Comparison of ENCODE assay signal across 12 cellular contexts in the genomic region with DNA sequence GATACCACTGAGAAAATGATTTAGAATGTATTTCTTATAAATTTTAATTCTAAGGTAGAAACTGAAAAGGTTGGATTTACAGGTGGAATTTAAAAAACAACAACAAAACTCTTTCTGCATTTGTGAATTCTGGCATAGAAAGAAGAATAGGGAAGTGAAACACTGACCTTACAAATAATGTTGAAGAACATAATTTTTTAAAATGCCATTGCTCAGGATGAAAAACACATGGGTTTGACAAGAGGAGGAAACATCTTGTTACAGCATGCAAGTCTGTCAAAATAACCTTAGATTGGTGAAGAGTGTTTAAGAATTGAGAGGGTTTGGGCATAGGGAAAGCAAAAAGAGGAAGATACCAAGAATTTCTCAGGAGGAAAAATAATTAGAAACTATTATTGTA.
DNase-seq lines count a peak whose midpoint lies in the region; ATAC-seq and TF ChIP-seq lines count a peak whose summit lies in the region.
"Had no signal": no experiment of that assay in that cellular context is flagged by ENCODE, and none has a peak within 500 bp of the region (broad histone marks: within the 10 kb centered on the region; RNA-seq: fewer than 3 reads in every experiment).

No MANE protein-coding gene starts in this region.

- TF ChIP-seq EP300 in suprapubic skin (IDR thresholded peaks at IDR 0.05), result no peak

- H3K36me3 ChIP-seq in smooth muscle cell (ENCODE audit: low read depth), result no peaks in the 10 kb centered on the region
- no peaks in the 10 kb centered on the region for H3K36me3 ChIP-seq in suprapubic skin
- H3K36me3 ChIP-seq: ascending aorta had no signal

- CTCF ChIA-PET in GM10248 (lab: Yijun Ruan, JAX), result interaction anchor here (0.7 kb wide), 1 partner anchor 23 kb away, joined by 3 read pairs; no protein-coding TSS in a partner anchor
- CTCF ChIA-PET in activated CD8-positive, alpha-beta T cell treated with anti-CD3 and anti-CD28 coated beads for 36 hours (lab: Charles Lee), result interaction anchor here (0.7 to 2.6 kb wide), 6 partner anchors 14 to 301 kb away, joined by 3 to 10 read pairs (median 3); no protein-coding TSS in a partner anchor

- no peaks in the 10 kb centered on the region for H4K20me1 ChIP-seq in smooth muscle cell (ENCODE audit: low read depth)

- no peaks in the 10 kb centered on the region for H3K27me3 ChIP-seq in smooth muscle cell (ENCODE audit: low read depth)
- H3K27me3 ChIP-seq in suprapubic skin, result no peaks in the 10 kb centered on the region
- H3K27me3 ChIP-seq: ascending aorta had no signal

- no peak overlapping the region for H3K4me3 ChIP-seq in smooth muscle cell
- no peak overlapping the region for H3K4me3 ChIP-seq in suprapubic skin
- H3K4me3 ChIP-seq: ascending aorta had no signal

- peaks cover 29% of the 10 kb centered on the region for H3K9me3 Mint-ChIP-seq in activated CD8-positive, alpha-beta T cell treated with anti-CD3 and anti-CD28 coated beads for 36 hours
- H3K9me3 Mint-ChIP-seq: HFFc6 had no signal

- H3K9ac ChIP-seq in smooth muscle cell (ENCODE audit: low read depth), result no peak overlapping the region

- no peak overlapping the region for H3K4me2 ChIP-seq in smooth muscle cell

- peak overlapping the region; percentile 44 for H3K4me3 Mint-ChIP-seq in activated CD8-positive, alpha-beta T cell treated with anti-CD3 and anti-CD28 coated beads for 36 hours
- H3K4me3 Mint-ChIP-seq: HFFc6 had no signal

- no peaks in the 10 kb centered on the region for H3K9me3 ChIP-seq in smooth muscle cell (replicated peaks; ENCODE audit: low read depth)
- no peaks in the 10 kb centered on the region for H3K9me3 ChIP-seq in suprapubic skin
- H3K9me3 ChIP-seq: ascending aorta had no signal

- POLR2A ChIA-PET in GM10248 (lab: Yijun Ruan, JAX), result no interaction called here
- POLR2A ChIA-PET in activated CD8-positive, alpha-beta T cell treated with anti-CD3 and anti-CD28 coated beads for 36 hours (lab: Charles Lee), result interaction anchor here (1.2 kb wide), 1 partner anchor 13 kb away, joined by 4 read pairs; no protein-coding TSS in a partner anchor

- H3F3A ChIP-seq in smooth muscle cell (ENCODE audit: low read depth), result no peaks in the 10 kb centered on the region

- H3K4me1 Mint-ChIP-seq in activated CD8-positive, alpha-beta T cell treated with anti-CD3 and anti-CD28 coated beads for 36 hours (ENCODE audit: low read depth), result peaks cover 51% of the 10 kb centered on the region

- H3K4me1 ChIP-seq in smooth muscle cell (ENCODE audit: low read depth) (no peaks in the 10 kb centered on the region), suprapubic skin (no peaks in the 10 kb centered on the region)
- H3K4me1 ChIP-seq: ascending aorta had no signal

- intact Hi-C loops in activated CD8-positive, alpha-beta T cell treated with anti-CD3 and anti-CD28 coated beads for 36 hours (cut with micrococcal nuclease), result loop anchor here (5.0 kb wide), 1 partner anchor 57 kb away; no protein-coding TSS in a partner anchor

- DNase-seq in GM10248 (ENCODE audit: extremely low spot score), result peak; percentile 36
- DNase-seq in activated CD8-positive, alpha-beta T cell treated with anti-CD3 and anti-CD28 coated beads for 36 hours, result no peak
- DNase-seq in smooth muscle cell (lab: John Stamatoyannopoulos, UW; ENCODE audit: unreplicated experiment), result no peak
- no peak for DNase-seq in suprapubic skin (ENCODE audit: low spot score in 2 of 2)
- DNase-seq in D341Med (ENCODE audit: low spot score), result no peak
- DNase-seq in NCI-H1436 (lab: John Stamatoyannopoulos, UW), result no peak
- DNase-seq: HFFc6; NCI-H1930; stimulated activated CD4-positive, alpha-beta T cell treated with anti-CD3 and anti-CD28 coated beads, Interleukin-2, amount 100 ng/mL, for 24 hours had no signal

- no peaks in the 10 kb centered on the region for H3K79me2 ChIP-seq in smooth muscle cell (ENCODE audit: low read depth)

- peak overlapping the region; percentile 98 for H3K27ac Mint-ChIP-seq in activated CD8-positive, alpha-beta T cell treated with anti-CD3 and anti-CD28 coated beads for 36 hours
- H3K27ac Mint-ChIP-seq: HFFc6 had no signal

- H3K36me3 Mint-ChIP-seq in activated CD8-positive, alpha-beta T cell treated with anti-CD3 and anti-CD28 coated beads for 36 hours (ENCODE audit: low read depth), result peaks cover 42% of the 10 kb centered on the region

- TF ChIP-seq POLR2A in suprapubic skin (IDR thresholded peaks at IDR 0.05), result no peak

- ATAC-seq in GM19043 (IDR thresholded peaks at IDR 0.05; ENCODE audit: low read depth, unreplicated experiment) (peak; percentile 49), HG03095 (IDR thresholded peaks at IDR 0.05; ENCODE audit: unreplicated experiment) (peak; percentile 54)
- ATAC-seq in activated CD8-positive, alpha-beta T cell treated with anti-CD3 and anti-CD28 coated beads for 36 hours, result no peak

- H3K27ac ChIP-seq in smooth muscle cell (ENCODE audit: low read depth) (no peak overlapping the region), suprapubic skin (no peak overlapping the region)
- H3K27ac ChIP-seq: ascending aorta had no signal

- no peaks in the 10 kb centered on the region for H3K27me3 Mint-ChIP-seq in activated CD8-positive, alpha-beta T cell treated with anti-CD3 and anti-CD28 coated beads for 36 hours

- no peak for TF ChIP-seq CTCF in GM10248 (IDR thresholded peaks at IDR 0.05; ENCODE audit: control extremely low read depth, extremely low read depth, low read depth, missing control alignments)
- TF ChIP-seq CTCF in activated CD8-positive, alpha-beta T cell treated with anti-CD3 and anti-CD28 coated beads for 36 hours (IDR thresholded peaks at IDR 0.05), result no peak
- TF ChIP-seq CTCF in smooth muscle cell (IDR thresholded peaks at IDR 0.05; ENCODE audit: borderline replicate concordance, insufficient read depth, poor library complexity, severe bottlenecking), result no peak
- no peak for TF ChIP-seq CTCF in suprapubic skin (IDR thresholded peaks at IDR 0.05)

- H2AFZ ChIP-seq in smooth muscle cell (ENCODE audit: low read depth), result no peak overlapping the region
